Comparison of ENCODE assay signal across 27 cellular contexts in genomic region chr18:28469946-28470345, GRCh38.
DNase-seq lines count a peak whose midpoint lies in the region; ATAC-seq, FAIRE-seq and TF ChIP-seq lines count a peak whose summit lies in the region.
"Had no signal": no experiment of that assay in that cellular context is flagged by ENCODE, and none has a peak within 500 bp of the region (broad histone marks: within the 10 kb centered on the region; RNA-seq: fewer than 3 reads in every experiment).

No MANE protein-coding gene starts in this region.

- H2AFZ ChIP-seq in GM23248 (no peak overlapping the region), GM12878 (ENCODE audit: control insufficient read depth, low read depth, low read length) (no peak overlapping the region)
- H2AFZ ChIP-seq: neural progenitor cell had no signal

- SMC1A ChIA-PET in GM12878 (lab: Charles Lee; ENCODE audit: uncharacterized antibody, unreplicated experiment) = interaction anchor here (1.0 to 2.1 kb wide), 3 partner anchors 10 to 41 kb away, joined by 3 to 10 read pairs (median 3); no protein-coding TSS in a partner anchor

- TF ChIP-seq EP300 in GM12878 (IDR thresholded peaks at IDR 0.05; ENCODE audit: borderline replicate concordance in 1 of 2, control insufficient read depth in 1 of 2, low read depth in 2 of 2, low read length in 2 of 2) = no peak
- TF ChIP-seq EP300 in upper lobe of left lung (IDR thresholded peaks at IDR 0.05) = peak in 1 of 4 donors; percentile 35

- no peaks in the 10 kb centered on the region for H3K36me3 ChIP-seq in GM23248 (ENCODE audit: low read depth)
- no peaks in the 10 kb centered on the region for H3K36me3 ChIP-seq in GM12878 (ENCODE audit: control insufficient read depth in 2 of 2, insufficient read depth in 2 of 2, low read length in 1 of 2)
- H3K36me3 ChIP-seq in lower lobe of right lung = no peaks in the 10 kb centered on the region
- no peaks in the 10 kb centered on the region for H3K36me3 ChIP-seq in upper lobe of left lung
- H3K36me3 ChIP-seq: BLaER1 treated with 17β-estradiol and CSF1 and Interleukin-3, amounts not matched to agents 10 nM and 100 nM; heart right ventricle; neural progenitor cell; tibial artery had no signal

- intact Hi-C loops in GM12878 (cut with micrococcal nuclease; ENCODE audit: unreplicated experiment) = no loop called here
- intact Hi-C loops in lower lobe of right lung (cut with DNase I) = no loop called here

- ATAC-seq in GM12878 (peak; percentile 44), lower lobe of right lung (peak; percentile 77 to 91), upper lobe of left lung (ENCODE audit: low FRiP score in 2 of 2) (peak; percentile 28 to 55)
- ATAC-seq: activated naive CD8-positive, alpha-beta T cell treated with anti-CD3 and anti-CD28 coated beads, Interleukin-2, amount 50 U/mL, for 24 hours; activated T-cell treated with anti-CD3 and anti-CD28 coated beads, Interleukin-2, amount 50 U/mL, for 72 hours; body of pancreas; heart right ventricle; Panc1; right cardiac atrium had no signal

- CTCF ChIA-PET in GM12878 (lab: Yijun Ruan, JAX) = interaction anchor here (1.5 kb wide), 1 partner anchor 44 kb away, joined by 3 read pairs; no protein-coding TSS in a partner anchor

- H3K27ac ChIP-seq in GM23248 (no peak overlapping the region), GM12878 (ENCODE audit: control insufficient read depth, insufficient read depth) (no peak overlapping the region), lower lobe of right lung (no peak overlapping the region), upper lobe of left lung (no peak overlapping the region)
- H3K27ac ChIP-seq: BLaER1 treated with 17β-estradiol and CSF1 and Interleukin-3, amounts not matched to agents 10 nM and 100 nM; body of pancreas; heart right ventricle; neural progenitor cell; tibial artery had no signal

- no peak overlapping the region for H3K4me2 ChIP-seq in GM23248 (ENCODE audit: unreplicated experiment)
- H3K4me2 ChIP-seq in GM12878 (ENCODE audit: control insufficient read depth, insufficient read depth) = no peak overlapping the region
- H3K4me2 ChIP-seq: BLaER1 treated with 17β-estradiol and CSF1 and Interleukin-3, amounts not matched to agents 10 nM and 100 nM; neural progenitor cell had no signal

- TF ChIP-seq POLR2A in GM12878 (IDR thresholded peaks at IDR 0.05; ENCODE audit: low read depth, low read length) = no peak
- TF ChIP-seq POLR2A in upper lobe of left lung (IDR thresholded peaks at IDR 0.05) = no peak

- RAD21 ChIA-PET in GM12878 (lab: Charles Lee; ENCODE audit: unreplicated experiment) = no interaction called here

- H3K9ac ChIP-seq in GM23248 (no peak overlapping the region), GM12878 (ENCODE audit: control insufficient read depth, insufficient read depth, low read length) (no peak overlapping the region)
- H3K9ac ChIP-seq: BLaER1 treated with 17β-estradiol and CSF1 and Interleukin-3, amounts not matched to agents 10 nM and 100 nM; neural progenitor cell had no signal

- WGBS in GM23248 (ENCODE audit: low coverage in 1 of 2, low lambda C conversion rate in 2 of 2, missing lambda C conversion rate in 2 of 2), 2 experiments = 25 to 49% methylated on average over 2 of the region's 2 CpGs
- 3% methylated on average over 2 of the region's 2 CpGs for WGBS in GM12878 (ENCODE audit: insufficient coverage, insufficient replicate concordance, low lambda C conversion rate, missing lambda C conversion rate)
- 32 to 43% methylated on average over 2 of the region's 2 CpGs for WGBS in upper lobe of left lung, 2 donors

- no peaks in the 10 kb centered on the region for H3K9me3 ChIP-seq in GM23248 (ENCODE audit: low read depth)
- H3K9me3 ChIP-seq in GM12878 (replicated peaks; ENCODE audit: control insufficient read depth, insufficient read depth, low read length) = no peaks in the 10 kb centered on the region
- H3K9me3 ChIP-seq in lower lobe of right lung = no peaks in the 10 kb centered on the region
- H3K9me3 ChIP-seq in upper lobe of left lung = peaks cover 0 to 9% (median 0%) of the 10 kb centered on the region in 4 donors
- H3K9me3 ChIP-seq: body of pancreas had no signal

- POLR2A ChIA-PET in GM12878 (lab: Charles Lee) = no interaction called here

- H3K4me3 ChIP-seq in GM23248 = no peak overlapping the region
- H3K4me3 ChIP-seq in GM12878 = no peak overlapping the region
- H3K4me3 ChIP-seq in lower lobe of right lung = no peak overlapping the region
- no peak overlapping the region for H3K4me3 ChIP-seq in upper lobe of left lung
- H3K4me3 ChIP-seq: BLaER1 treated with 17β-estradiol and CSF1 and Interleukin-3, amounts not matched to agents 10 nM and 100 nM; body of pancreas; heart right ventricle; neural progenitor cell; tibial artery had no signal

- FAIRE-seq in GM12878 (lab: Jason Lieb, UNC) = no peak
- FAIRE-seq: frontal cortex had no signal

- BruUV-seq in GM12878 (replicated peaks; lab: Mats Ljungman, UMichigan) = no TSS peak

- no peaks in the 10 kb centered on the region for H4K20me1 ChIP-seq in GM23248 (ENCODE audit: insufficient read depth)
- H4K20me1 ChIP-seq in GM12878 (ENCODE audit: control insufficient read depth, insufficient read depth) = no peaks in the 10 kb centered on the region
- H4K20me1 ChIP-seq: BLaER1 treated with 17β-estradiol and CSF1 and Interleukin-3, amounts not matched to agents 10 nM and 100 nM had no signal

- in situ Hi-C loops in GM23248 (cut with MboI) = no loop called here
- in situ Hi-C loops in GM12878 (cut with MboI) = no loop called here

- no peaks in the 10 kb centered on the region for H3K4me1 ChIP-seq in GM23248 (ENCODE audit: insufficient read depth)
- no peaks in the 10 kb centered on the region for H3K4me1 ChIP-seq in GM12878 (ENCODE audit: control insufficient read depth, insufficient read depth, low read length)
- H3K4me1 ChIP-seq in lower lobe of right lung = no peaks in the 10 kb centered on the region
- H3K4me1 ChIP-seq in upper lobe of left lung = no peaks in the 10 kb centered on the region
- H3K4me1 ChIP-seq: BLaER1 treated with 17β-estradiol and CSF1 and Interleukin-3, amounts not matched to agents 10 nM and 100 nM; body of pancreas; neural progenitor cell; tibial artery had no signal

- no peak for TF ChIP-seq RAD21 in GM12878 (IDR thresholded peaks at IDR 0.05; ENCODE audit: insufficient read depth, low read depth, low read length)

- no peaks in the 10 kb centered on the region for H3K79me2 ChIP-seq in GM23248 (ENCODE audit: insufficient read depth)
- H3K79me2 ChIP-seq in GM12878 (ENCODE audit: control insufficient read depth, insufficient read depth, low read length) = no peaks in the 10 kb centered on the region

- no peaks in the 10 kb centered on the region for H3K27me3 ChIP-seq in GM23248 (replicated peaks; ENCODE audit: insufficient read depth)
- H3K27me3 ChIP-seq in GM12878 (replicated peaks in 1 of 2; ENCODE audit: control insufficient read depth in 2 of 2, insufficient read depth in 2 of 2, low read length in 1 of 2) = no peaks in the 10 kb centered on the region
- no peaks in the 10 kb centered on the region for H3K27me3 ChIP-seq in lower lobe of right lung (ENCODE audit: low read depth)
- H3K27me3 ChIP-seq in upper lobe of left lung = no peaks in the 10 kb centered on the region
- H3K27me3 ChIP-seq: BLaER1 treated with 17β-estradiol and CSF1 and Interleukin-3, amounts not matched to agents 10 nM and 100 nM; body of pancreas; heart right ventricle; neural progenitor cell; tibial artery had no signal

- no peaks in the 10 kb centered on the region for H3F3A ChIP-seq in GM23248 (ENCODE audit: insufficient read depth)

- TF ChIP-seq CTCF in GM12878 (IDR thresholded peaks at IDR 0.05 in 2 of 3, conservative IDR thresholded peaks at IDR 0.05 in 1 of 3; ENCODE audit: control insufficient read depth in 2 of 3, extremely low read depth in 1 of 3, insufficient read depth in 1 of 3, low read depth in 3 of 3, low read length in 3 of 3) = no peak
- no peak for TF ChIP-seq CTCF in lower lobe of right lung (IDR thresholded peaks at IDR 0.05)
- no peak for TF ChIP-seq CTCF in upper lobe of left lung (IDR thresholded peaks at IDR 0.05)

- DNase-seq in GM23248 (peak; percentile 7), GM12878 (ENCODE audit: low read depth, low spot score) (no peak), lower lobe of right lung (no peak), upper lobe of left lung (peak in 1 of 2 donors; percentile 34), amygdala (lab: John Stamatoyannopoulos, UW) (no peak), NCI-H2107 (lab: John Stamatoyannopoulos, UW) (no peak), NCI-H146 treated with DMSO at 0.1 percent for 48 hours (lab: John Stamatoyannopoulos, UW; ENCODE audit: unreplicated experiment) (no peak)
- DNase-seq: activated CD4-positive, alpha-beta T cell treated with anti-CD3 and anti-CD28 coated beads, Interleukin-2, amount 50 U/mL, for 48 hours; activated CD4-positive, CD25-positive, alpha-beta regulatory T cell treated with anti-CD3 and anti-CD28 coated beads, Interleukin-2, amount 50 U/mL, for 72 hours; activated naive CD4-positive, alpha-beta T cell; activated naive CD8-positive, alpha-beta T cell treated with anti-CD3 and anti-CD28 coated beads, Interleukin-2, amount 50 U/mL, for 24 hours; activated T-cell treated with anti-CD3 and anti-CD28 coated beads, Interleukin-2, amount 50 U/mL, for 72 hours; body of pancreas; DMS153; heart right ventricle; NCI-H1092 treated with DMSO at 0.1 percent for 48 hours; NCI-H187 treated with DMSO at 0.1 percent for 48 hours; NCI-H526 treated with DMSO at 0.1 percent for 48 hours; right cardiac atrium; Right ventricle myocardium superior; stimulated activated CD4-positive, alpha-beta T cell treated with anti-CD3 and anti-CD28 coated beads, Interleukin-4, amount 100 ng/mL, for 1 hour; T-helper 2 cell; tibial artery had no signal

- no peaks in the 10 kb centered on the region for H3K9me2 ChIP-seq in GM23248 (ENCODE audit: insufficient read depth)
